ENCODE assay signal across 1 cellular context in genomic region chr17:17785407-17785806, GRCh38.
TF ChIP-seq lines count a peak whose summit lies in the region.

No MANE protein-coding gene starts in this region.

TF ChIP-seq in HCT116, 20 proteins besides CTCF, POLR2A, EP300 and RAD21:
- TF ChIP-seq REST (IDR thresholded peaks at IDR 0.05; ENCODE audit: low read depth) (no peak), ZBTB33 (IDR thresholded peaks at IDR 0.05; ENCODE audit: extremely low read depth, insufficient replicate concordance, low read length) (no peak)
